ENCODE assay signal across 11 cellular contexts in genomic region chr3:39404943-39405686, GRCh38. TPM values are rescaled to one million over a fixed set of nuclear protein-coding genes. Genes with fewer than 3 reads are reported as not detected.
DNase-seq lines count a peak whose midpoint lies in the region; ATAC-seq and TF ChIP-seq lines count a peak whose summit lies in the region.
"Had no signal": no experiment of that assay in that cellular context is flagged by ENCODE, and none has a peak within 500 bp of the region (broad histone marks: within the 10 kb centered on the region; RNA-seq: fewer than 3 reads in every experiment).

No MANE protein-coding gene starts in this region.

- no peak for TF ChIP-seq CTCF in CD4-positive, alpha-beta T cell (IDR thresholded peaks at IDR 0.05)
- TF ChIP-seq CTCF in HCT116 (IDR thresholded peaks at IDR 0.05 in 2 of 3, conservative IDR thresholded peaks at IDR 0.05 in 1 of 3; ENCODE audit: borderline replicate concordance in 1 of 3, insufficient read depth in 1 of 3, low read depth in 2 of 3, low read length in 2 of 3): no peak

- H3K79me2 ChIP-seq in HCT116 (ENCODE audit: insufficient read depth, low read length): peaks cover 36% of the 10 kb centered on the region

- peaks cover 11 to 32% of the 10 kb centered on the region in 2 experiments for H3K4me1 ChIP-seq in HCT116 (ENCODE audit: control insufficient read depth in 1 of 2, insufficient read depth in 2 of 2, low read length in 2 of 2)

- intact Hi-C loops in CD4-positive, alpha-beta T cell (cut with DNase I, micrococcal nuclease): loop anchor here in 1 of 2 experiments (5.0 to 10.0 kb wide), 7 partner anchors 42 to 1800 kb away; partner anchors contain the start of genes ACAA1 and MYD88
- intact Hi-C loops in HCT116 (cut with micrococcal nuclease): no loop called here
- intact Hi-C loops in activated CD4-positive, alpha-beta memory T cell treated with anti-CD3 and anti-CD28 coated beads for 36 hours (cut with micrococcal nuclease): loop anchor here (5.0 kb wide), 1 partner anchor 1797 kb away; no protein-coding TSS in a partner anchor

- H3K9me3 ChIP-seq in CD4-positive, alpha-beta T cell (ENCODE audit: control insufficient read depth, low read length): no peaks in the 10 kb centered on the region
- H3K9me3 ChIP-seq in HCT116 (ENCODE audit: control insufficient read depth in 1 of 2, insufficient read depth in 1 of 2, low read depth in 1 of 2, low read length in 2 of 2): no peaks in the 10 kb centered on the region
- H3K9me3 ChIP-seq: esophagus squamous epithelium had no signal

- H3K9ac ChIP-seq in HCT116 (ENCODE audit: low read length): peak overlapping the region; percentile 87

- H3K27ac ChIP-seq in CD4-positive, alpha-beta T cell (ENCODE audit: low read depth, low read length): no peak overlapping the region
- H3K27ac ChIP-seq in HCT116 (ENCODE audit: low read depth, low read length): peak overlapping the region; percentile 89

- peaks cover 18% of the 10 kb centered on the region; the same call in 1 of the 2 replicates for H4K20me1 ChIP-seq in HCT116 (ENCODE audit: insufficient read depth)

- H3K9me2 ChIP-seq in HCT116 (ENCODE audit: insufficient read depth): no peaks in the 10 kb centered on the region

- no peaks in the 10 kb centered on the region for H3K9me3 Mint-ChIP-seq in CD4-positive, alpha-beta T cell
- no peaks in the 10 kb centered on the region for H3K9me3 Mint-ChIP-seq in activated CD4-positive, alpha-beta memory T cell treated with anti-CD3 and anti-CD28 coated beads for 36 hours

- H3K36me3 Mint-ChIP-seq in CD4-positive, alpha-beta T cell (ENCODE audit: low read depth): peaks cover 50% of the 10 kb centered on the region
- H3K36me3 Mint-ChIP-seq in activated CD4-positive, alpha-beta memory T cell treated with anti-CD3 and anti-CD28 coated beads for 36 hours: peaks cover 42% of the 10 kb centered on the region

- H3K27ac Mint-ChIP-seq in CD4-positive, alpha-beta T cell: peak overlapping the region; percentile 88
- H3K27ac Mint-ChIP-seq in activated CD4-positive, alpha-beta memory T cell treated with anti-CD3 and anti-CD28 coated beads for 36 hours: peak overlapping the region; percentile 99

- BruUV-seq in HCT116 (replicated peaks; lab: Mats Ljungman, UMichigan): no TSS peak

- in situ Hi-C loops in G401 (cut with HindIII; ENCODE audit: low sequenced_read_pairs): no loop called here

- POLR2A ChIA-PET in CD4-positive, alpha-beta T cell (lab: Charles Lee): interaction anchor here (0.7 to 3.4 kb wide), 5 partner anchors 10 to 1814 kb away, joined by 3 to 34 read pairs (median 5); no protein-coding TSS in a partner anchor
- POLR2A ChIA-PET in HCT116 (lab: Charles Lee): interaction anchor here (0.6 to 1.2 kb wide), 2 partner anchors 18 to 903 kb away, joined by 3 read pairs; no protein-coding TSS in a partner anchor
- POLR2A ChIA-PET in activated CD4-positive, alpha-beta memory T cell treated with anti-CD3 and anti-CD28 coated beads for 36 hours (lab: Charles Lee): no interaction called here

- RAD21 ChIA-PET in HCT116 (lab: Charles Lee; ENCODE audit: low non-redundant PET in 1 of 2, low total read pairs in 2 of 2, uncharacterized antibody in 2 of 2, unreplicated experiment in 2 of 2): no interaction called here

- no peak for TF ChIP-seq RAD21 in HCT116 (IDR thresholded peaks at IDR 0.05; ENCODE audit: low read depth)

- no peak for ATAC-seq in CD4-positive, alpha-beta T cell (ENCODE audit: poor library complexity)
- no peak for ATAC-seq in HCT116

- TF ChIP-seq POLR2A in HCT116 (IDR thresholded peaks at IDR 0.05; ENCODE audit: borderline replicate concordance, extremely low read depth, insufficient read depth, insufficient read length): no peak

- H3K4me3 Mint-ChIP-seq in CD4-positive, alpha-beta T cell: no peak overlapping the region
- peak overlapping the region; percentile 95 for H3K4me3 Mint-ChIP-seq in activated CD4-positive, alpha-beta memory T cell treated with anti-CD3 and anti-CD28 coated beads for 36 hours

- no peaks in the 10 kb centered on the region for H3K27me3 Mint-ChIP-seq in CD4-positive, alpha-beta T cell
- peaks cover 2% of the 10 kb centered on the region for H3K27me3 Mint-ChIP-seq in activated CD4-positive, alpha-beta memory T cell treated with anti-CD3 and anti-CD28 coated beads for 36 hours

- no peaks in the 10 kb centered on the region for H3K27me3 ChIP-seq in CD4-positive, alpha-beta T cell (ENCODE audit: control insufficient read depth, insufficient read depth, low read length)
- no peaks in the 10 kb centered on the region for H3K27me3 ChIP-seq in HCT116 (ENCODE audit: insufficient read depth, low read length)
- H3K27me3 ChIP-seq: esophagus squamous epithelium had no signal

- H3K4me2 ChIP-seq in HCT116 (ENCODE audit: low read length): peak overlapping the region; percentile 89

- H3K4me3 ChIP-seq in HCT116 (replicated peaks in 1 of 2; ENCODE audit: low read depth in 1 of 2, low read length in 2 of 2): peak overlapping the region; percentile 73 to 98; a peak in 3 of 4 replicates

- no peak for DNase-seq in CD4-positive, alpha-beta T cell
- DNase-seq in HCT116 (ENCODE audit: low read depth, low spot score) (no peak), iPS-NIHi11 (ENCODE audit: low spot score) (peak; percentile 50), G401 (ENCODE audit: low spot score) (no peak), NCI-H1048 (lab: John Stamatoyannopoulos, UW) (no peak), NCI-H524 (lab: John Stamatoyannopoulos, UW) (no peak)
- DNase-seq in activated CD4-positive, alpha-beta memory T cell treated with anti-CD3 and anti-CD28 coated beads for 36 hours: no peak
- no peak for DNase-seq in stimulated activated CD4-positive, alpha-beta T cell treated with anti-CD3 and anti-CD28 coated beads, Interleukin-1b, Interleukin-23, amount 100 ng/mL, for 48 hours
- DNase-seq: activated CD8-positive, alpha-beta memory T cell treated with anti-CD3 and anti-CD28 coated beads, Interleukin-2, amount 50 U/mL, for 48 hours; esophagus squamous epithelium; NCI-H2029 treated with DMSO at 0.1 percent for 48 hours had no signal

- peaks cover 35% of the 10 kb centered on the region for H3K4me1 Mint-ChIP-seq in CD4-positive, alpha-beta T cell (ENCODE audit: low read depth)
- peaks cover 34% of the 10 kb centered on the region for H3K4me1 Mint-ChIP-seq in activated CD4-positive, alpha-beta memory T cell treated with anti-CD3 and anti-CD28 coated beads for 36 hours (ENCODE audit: low read depth)

- CTCF ChIA-PET in CD4-positive, alpha-beta T cell (lab: Charles Lee): interaction anchor here (0.9 to 2.5 kb wide), 4 partner anchors 16 to 884 kb away, joined by 3 to 15 read pairs (median 5); no protein-coding TSS in a partner anchor
- CTCF ChIA-PET in HCT116 (lab: Charles Lee): interaction anchor here (1.1 kb wide), 1 partner anchor 27 kb away, joined by 3 read pairs; no protein-coding TSS in a partner anchor
- CTCF ChIA-PET in activated CD4-positive, alpha-beta memory T cell treated with anti-CD3 and anti-CD28 coated beads for 36 hours (lab: Charles Lee): interaction anchor here (0.6 to 4.6 kb wide), 4 partner anchors 12 to 113 kb away, joined by 3 to 13 read pairs (median 5); no protein-coding TSS in a partner anchor

- H2AFZ ChIP-seq in HCT116 (ENCODE audit: low read depth, low read length, poor library complexity, severe bottlenecking): no peak overlapping the region

- H3K36me3 ChIP-seq in HCT116 (ENCODE audit: control insufficient read depth in 1 of 2, insufficient read depth in 2 of 2, low read length in 2 of 2): peaks cover 26 to 30% of the 10 kb centered on the region in 2 experiments

TF ChIP-seq in HCT116, 20 proteins besides CTCF, POLR2A, EP300 and RAD21:
- TF ChIP-seq TCF7L2 (IDR thresholded peaks at IDR 0.05; ENCODE audit: borderline replicate concordance, extremely low read depth, insufficient read depth, insufficient read length) (no peak), FOSL1 (IDR thresholded peaks at IDR 0.05; ENCODE audit: low read depth) (no peak), EZH2phosphoT487 (IDR thresholded peaks at IDR 0.05; ENCODE audit: borderline replicate concordance) (no peak), ATF3 (IDR thresholded peaks at IDR 0.05) (no peak), ZFX (IDR thresholded peaks at IDR 0.05) (no peak)

RNA-seq across cellular contexts. Expression of gene RPSA, which starts 1.4 kb away (rescaled TPM):
- total RNA-seq in CD4-positive, alpha-beta T cell: 1,000 to 10,000 TPM; 1,930 to 1,974 TPM
- total RNA-seq in HCT116 (2021; ENCODE audit: unreplicated experiment): 2,486 TPM
- polyA plus RNA-seq in HCT116 (2012): 3,310 and 3,338 TPM in 2 replicates
- total RNA-seq in activated CD4-positive, alpha-beta memory T cell treated with anti-CD3 and anti-CD28 coated beads for 36 hours: 1,000 to 10,000 TPM; 2,627 to 2,738 TPM
- 2,014 and 2,296 TPM in 2 replicates for total RNA-seq in G401 (2014; rRNA removed; shearing (Covaris generic))

RNA-seq across cellular contexts. Expression of gene SLC25A38, which starts 21.9 kb away (rescaled TPM):
- total RNA-seq in CD4-positive, alpha-beta T cell: 10 to 100 TPM; 43.2 to 44.7 TPM
- 26.7 TPM for total RNA-seq in HCT116 (2021; ENCODE audit: unreplicated experiment)
- polyA plus RNA-seq in HCT116 (2012): 17.0 and 23.9 TPM in 2 replicates
- total RNA-seq in activated CD4-positive, alpha-beta memory T cell treated with anti-CD3 and anti-CD28 coated beads for 36 hours: 10 to 100 TPM; 23.1 to 24.9 TPM
- total RNA-seq in G401 (2014; rRNA removed; shearing (Covaris generic)): 38.0 and 41.6 TPM in 2 replicates
